In the genomic region with DNA sequence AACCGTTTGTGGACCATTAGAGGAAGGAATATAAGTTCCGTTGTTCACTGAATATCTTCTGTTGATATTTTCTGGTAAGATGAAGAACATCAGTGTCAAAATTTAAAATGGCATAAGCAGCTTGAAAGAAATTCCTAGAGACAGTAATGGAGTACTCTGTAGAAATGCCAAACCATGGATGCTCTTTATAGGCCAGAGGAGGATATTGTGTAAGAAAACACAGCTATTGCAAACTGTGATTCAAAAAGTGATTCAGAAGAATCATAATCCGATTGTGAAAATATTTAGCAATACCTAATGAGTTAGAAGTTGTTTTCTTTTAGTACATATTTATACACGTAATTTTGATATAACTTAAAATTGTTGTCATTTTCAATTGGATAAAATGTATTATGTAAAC, we compare ENCODE assay signal across 14 cellular contexts.
DNase-seq lines count a peak whose midpoint lies in the region; ATAC-seq and TF ChIP-seq lines count a peak whose summit lies in the region.
"Had no signal": no experiment of that assay in that cellular context is flagged by ENCODE, and none has a peak within 500 bp of the region (broad histone marks: within the 10 kb centered on the region; RNA-seq: fewer than 3 reads in every experiment).

No MANE protein-coding gene starts in this region.

- H3K4me3 ChIP-seq in NB4 (ENCODE audit: low read depth, low read length) (no peak overlapping the region), epithelial cell of esophagus (ENCODE audit: low read length) (no peak overlapping the region), psoas muscle (no peak overlapping the region)

- H3K36me3 ChIP-seq in psoas muscle (ENCODE audit: insufficient read depth in 1 of 2, low read depth in 1 of 2): no peaks in the 10 kb centered on the region

- no peak overlapping the region for H3K27ac ChIP-seq in psoas muscle

- peaks cover 0 to 2% (median 0%) of the 10 kb centered on the region in 7 donors for H3K9me3 Mint-ChIP-seq in CD14-positive monocyte
- H3K9me3 Mint-ChIP-seq in osteocyte (ENCODE audit: unreplicated experiment): no peaks in the 10 kb centered on the region
- H3K9me3 Mint-ChIP-seq: activated T-cell treated with anti-CD3 and anti-CD28 coated beads, Interleukin-2, amount 50 U/mL, for 4 hours; endodermal cell had no signal

- H3K36me3 Mint-ChIP-seq in CD14-positive monocyte (peaks cover 3% of the 10 kb centered on the region in 2 donors), osteocyte (ENCODE audit: unreplicated experiment) (no peaks in the 10 kb centered on the region)

- H3K27ac Mint-ChIP-seq in CD14-positive monocyte (peak overlapping the region; percentile 64 to 94 (median 85)), osteocyte (ENCODE audit: unreplicated experiment) (no peak overlapping the region)
- H3K27ac Mint-ChIP-seq: endodermal cell had no signal

- DNase-seq in CD14-positive monocyte (ENCODE audit: low spot score) (no peak), NB4 (ENCODE audit: low read depth) (peak; percentile 38), epithelial cell of esophagus (ENCODE audit: low read depth) (peak; percentile 89), psoas muscle (no peak), GM10248 (ENCODE audit: extremely low spot score) (no peak), osteocyte (ENCODE audit: extremely low spot score, unreplicated experiment) (no peak)
- no peak for DNase-seq in activated CD8-positive, alpha-beta memory T cell treated with anti-CD3 and anti-CD28 coated beads, Interleukin-2, amount 50 U/mL, for 4 hours
- no peak for DNase-seq in effector CD4-positive, alpha-beta T cell
- DNase-seq: activated T-cell treated with anti-CD3 and anti-CD28 coated beads, Interleukin-2, amount 50 U/mL, for 4 hours; anterior cingulate cortex; endodermal cell; NCI-H1105 treated with DMSO at 0.1 percent for 48 hours; NCI-H774 had no signal

- intact Hi-C loops in CD14-positive monocyte (cut with micrococcal nuclease): loop anchor here (5.0 kb wide), 1 partner anchor 101 kb away; a partner anchor contains a TSS
- intact Hi-C loops in psoas muscle (cut with DNase I): no loop called here

- ATAC-seq in psoas muscle: peak; percentile 46 to 86 (median 73)
- ATAC-seq: activated CD4-positive, CD25-positive, alpha-beta regulatory T cell treated with anti-CD3 and anti-CD28 coated beads, Interleukin-2, amount 50 U/mL, for 24 hours; activated T-cell treated with anti-CD3 and anti-CD28 coated beads, Interleukin-2, amount 50 U/mL, for 4 hours had no signal

- peak overlapping the region in 1 of 2 donors; percentile 26 for H3K4me3 Mint-ChIP-seq in CD14-positive monocyte
- no peak overlapping the region for H3K4me3 Mint-ChIP-seq in osteocyte (ENCODE audit: unreplicated experiment)
- H3K4me3 Mint-ChIP-seq: activated T-cell treated with anti-CD3 and anti-CD28 coated beads, Interleukin-2, amount 50 U/mL, for 4 hours; endodermal cell had no signal

- CTCF ChIA-PET in GM10248 (lab: Yijun Ruan, JAX): no interaction called here

- TF ChIP-seq CTCF in CD14-positive monocyte (IDR thresholded peaks at IDR 0.05) (no peak), NB4 (IDR thresholded peaks at IDR 0.05; ENCODE audit: low read depth, low read length) (no peak), epithelial cell of esophagus (IDR thresholded peaks at IDR 0.05; ENCODE audit: insufficient read depth, low read depth, low read length, missing control alignments) (no peak), psoas muscle (IDR thresholded peaks at IDR 0.05) (no peak), GM10248 (IDR thresholded peaks at IDR 0.05; ENCODE audit: control extremely low read depth, extremely low read depth, low read depth, missing control alignments) (no peak), osteocyte (IDR thresholded peaks at IDR 0.05) (no peak)

- H3K4me1 Mint-ChIP-seq in CD14-positive monocyte (peaks cover 11% of the 10 kb centered on the region), osteocyte (ENCODE audit: unreplicated experiment) (peaks cover 12% of the 10 kb centered on the region)
- H3K4me1 Mint-ChIP-seq: endodermal cell had no signal

- H3K27me3 ChIP-seq in psoas muscle (ENCODE audit: insufficient read depth in 3 of 3, low read length in 2 of 3): no peaks in the 10 kb centered on the region

- H3K27me3 Mint-ChIP-seq in CD14-positive monocyte (ENCODE audit: low read depth in 3 of 3): no peaks in the 10 kb centered on the region
- H3K27me3 Mint-ChIP-seq in osteocyte (ENCODE audit: unreplicated experiment): no peaks in the 10 kb centered on the region

- no peak for TF ChIP-seq POLR2A in NB4 (IDR thresholded peaks at IDR 0.05; ENCODE audit: extremely low read depth, insufficient read length)

- no peaks in the 10 kb centered on the region for H3K9me3 ChIP-seq in psoas muscle

- WGBS in psoas muscle, 3 donors: 81 to 88% (median 84%) methylated on average over 4 of the region's 4 CpGs

- POLR2A ChIA-PET in GM10248 (lab: Yijun Ruan, JAX): no interaction called here

- no peaks in the 10 kb centered on the region for H3K4me1 ChIP-seq in psoas muscle

Comparison
In these comparisons a context has a peak if more than half of its experiments do, and no peak if none do; other contexts are left out.
1. DNase-seq: peak in NB4 (single experiment) and epithelial cell of esophagus (single experiment); none in CD14-positive monocyte (single experiment), psoas muscle (0 of 2), GM10248 (single experiment), activated CD8-positive, alpha-beta memory T cell treated with anti-CD3 and anti-CD28 coated beads, Interleukin-2, amount 50 U/mL, for 4 hours (single experiment), effector CD4-positive, alpha-beta T cell (single experiment) and osteocyte (single experiment).
2. intact Hi-C loops: an anchor here in CD14-positive monocyte (5.0 kb wide); none called in psoas muscle.